ENCODE assay signal across 1 cellular context in genomic region chr12:11822071-11822818, GRCh38.
TF ChIP-seq lines count a peak whose summit lies in the region.

No MANE protein-coding gene starts in this region.

TF ChIP-seq in H1, 55 proteins besides CTCF, POLR2A, EP300 and RAD21 (continued from another document):
- TF ChIP-seq CHD7 (IDR thresholded peaks at IDR 0.05; ENCODE audit: insufficient replicate concordance, low read length) (no peak), RXRA (IDR thresholded peaks at IDR 0.05; ENCODE audit: insufficient read depth, low read depth, low read length) (no peak), ATF3 (IDR thresholded peaks at IDR 0.05; ENCODE audit: insufficient read depth, low read depth, low read length) (no peak), KDM4A (IDR thresholded peaks at IDR 0.05; ENCODE audit: low read depth, low read length, severe bottlenecking) (no peak)
